In genomic region chrX:154157207-154157606, GRCh38 we compare ENCODE assay signal across 17 cellular contexts. TPM values are rescaled to one million over a fixed set of nuclear protein-coding genes. Genes with fewer than 3 reads are reported as not detected.
"Had no signal": no experiment of that assay in that cellular context is flagged by ENCODE, and none has a peak within 500 bp of the region (broad histone marks: within the 10 kb centered on the region; RNA-seq: fewer than 3 reads in every experiment).

No MANE protein-coding gene starts in this region.

RNA-seq across cellular contexts. Expression of gene OPN1LW, which starts 13.2 kb away (rescaled TPM):
- total RNA-seq: chondrocyte, colonic mucosa, endodermal cell, esophagus mucosa, esophagus squamous epithelium, gastrocnemius medialis, glomerular endothelial cell, kidney epithelial cell, left cardiac atrium, left ventricle myocardium inferior, lower leg skin, lower lobe of right lung, mesenteric fat pad, mesothelial cell of epicardium, mucosa of descending colon had no signal
- polyA plus RNA-seq: keratinocyte had no signal

RNA-seq across cellular contexts. Expression of gene OPN1MW, which starts 25.2 kb away (rescaled TPM):
- total RNA-seq: chondrocyte, colonic mucosa, dermis microvascular lymphatic vessel endothelial cell, endodermal cell, esophagus mucosa, esophagus squamous epithelium, gastrocnemius medialis, glomerular endothelial cell, kidney epithelial cell, left cardiac atrium, left ventricle myocardium inferior, lower leg skin, lower lobe of right lung, mesenteric fat pad, mesothelial cell of epicardium, mucosa of descending colon had no signal
- polyA plus RNA-seq: keratinocyte had no signal
